8 cellular contexts compared by ENCODE assay signal in genomic region chr1:58785424-58786058, GRCh38. TPM values are rescaled to one million over a fixed set of nuclear protein-coding genes. Genes with fewer than 3 reads are reported as not detected.
DNase-seq lines count a peak whose midpoint lies in the region; ATAC-seq, FAIRE-seq and TF ChIP-seq lines count a peak whose summit lies in the region.

No MANE protein-coding gene starts in this region.

- H3K27ac ChIP-seq in pancreas, result peak overlapping the region; percentile 97 to 100 (median 100)

- H3K27me3 ChIP-seq in pancreas, result no peaks in the 10 kb centered on the region

- 1 to 2% methylated on average over 14 of the region's 14 CpGs for WGBS in pancreas, 2 donors

- FAIRE-seq in pancreas (lab: Jason Lieb, UNC), result no peak

- peak overlapping the region; percentile 53 to 92 (median 70) for H3K4me3 ChIP-seq in pancreas

- peak; percentile 32 for DNase-seq in NCI-H2227 (lab: John Stamatoyannopoulos, UW; ENCODE audit: unreplicated experiment)
- no peak for DNase-seq in NCI-H2227 treated with DMSO at 0.1 percent for 48 hours (lab: John Stamatoyannopoulos, UW)
- DNase-seq in NCI-H82 treated with DMSO at 0.1 percent for 48 hours (lab: John Stamatoyannopoulos, UW; ENCODE audit: unreplicated experiment), result peak; percentile 23
- peak; percentile 14 for DNase-seq in activated naive CD4-positive, alpha-beta T cell treated with Interleukin-2 at 50 U/mL for 16 hours
- peak; percentile 77 for DNase-seq in Right ventricle myocardium superior
- peak; percentile 77 to 87 (median 80) for DNase-seq in pancreas
- no peak for DNase-seq in NOMO-1 treated with dmso at 0.1 percent for 144 hours (lab: John Stamatoyannopoulos, UW; ENCODE audit: unreplicated experiment)

- peaks cover 6 to 10% (median 9%) of the 10 kb centered on the region in 3 donors for H3K4me1 ChIP-seq in pancreas

- ATAC-seq in Right ventricle myocardium superior (ENCODE audit: poor library complexity) (peak; percentile 21), pancreas (peak; percentile 0 to 13 (median 4)), HG02798 (IDR thresholded peaks at IDR 0.05; ENCODE audit: poor library complexity, unreplicated experiment) (no peak)

- peaks cover 0 to 18% (median 4%) of the 10 kb centered on the region in 3 donors for H3K36me3 ChIP-seq in pancreas

- intact Hi-C loops in Right ventricle myocardium superior (cut with DNase I), result loop anchor here (2.0 to 10.0 kb wide), 5 partner anchors 29 to 511 kb away; partner anchors contain the start of gene FGGY
- intact Hi-C loops in pancreas (cut with DNase I), result loop anchor here in 2 of 3 donors (10.0 kb wide), 3 partner anchors 99 to 269 kb away; no protein-coding TSS in a partner anchor

- no peaks in the 10 kb centered on the region for H3K9me3 ChIP-seq in pancreas

- TF ChIP-seq CTCF in pancreas (IDR thresholded peaks at IDR 0.05), result peak in 1 of 4 donors; percentile 3

RNA-seq across cellular contexts. Expression of gene JUN, which starts 1.7 kb away (rescaled TPM):
- total RNA-seq in Right ventricle myocardium superior (54.8 TPM), pancreas (100 to 1,000 TPM in 1 of 6 donors, 10 to 100 TPM in 5; 47.1 to 111 (median 86.2) TPM)
- 100 to 1,000 TPM in 1 of 2 donors, 10 to 100 TPM in 1; 45.0 to 134 TPM for polyA plus RNA-seq in pancreas

Comparison
In these comparisons a context has a peak if more than half of its experiments do, and no peak if none do; other contexts are left out.
1. DNase-seq: peak in NCI-H2227 (single experiment), NCI-H82 treated with DMSO at 0.1 percent for 48 hours (single experiment), activated naive CD4-positive, alpha-beta T cell treated with Interleukin-2 at 50 U/mL for 16 hours (single experiment), Right ventricle myocardium superior (single experiment) and pancreas (6 of 6); none in NCI-H2227 treated with DMSO at 0.1 percent for 48 hours (single experiment) and NOMO-1 treated with dmso at 0.1 percent for 144 hours (single experiment).